ENCODE assay signal across 3 cellular contexts in genomic region chr7:50125766-50126165, GRCh38.
TF ChIP-seq lines count a peak whose summit lies in the region.

No MANE protein-coding gene starts in this region.

TF ChIP-seq in A549, 52 proteins besides CTCF, POLR2A, EP300 and RAD21 (continues in another document):
- TF ChIP-seq GATA3 (IDR thresholded peaks at IDR 0.05; ENCODE audit: borderline replicate concordance), result no peak
- no peak for TF ChIP-seq HMGXB4 (CRISPR knock-in tag; IDR thresholded peaks at IDR 0.05; ENCODE audit: borderline replicate concordance)
- no peak for TF ChIP-seq MAZ (IDR thresholded peaks at IDR 0.05; ENCODE audit: borderline replicate concordance, low read depth, low read length)
- no peak for TF ChIP-seq JUNB (IDR thresholded peaks at IDR 0.05)
- TF ChIP-seq HDAC2 (IDR thresholded peaks at IDR 0.05), result no peak
- TF ChIP-seq RNF2 (IDR thresholded peaks at IDR 0.05; ENCODE audit: borderline replicate concordance, low read depth), result no peak
- TF ChIP-seq ATOH8 (CRISPR knock-in tag; IDR thresholded peaks at IDR 0.05; ENCODE audit: low read depth), result no peak
- TF ChIP-seq REST (IDR thresholded peaks at IDR 0.05), result no peak
- TF ChIP-seq RFX5 (IDR thresholded peaks at IDR 0.05), result no peak
- no peak for TF ChIP-seq NPAS2 (CRISPR knock-in tag; IDR thresholded peaks at IDR 0.05; ENCODE audit: borderline replicate concordance)
- no peak for TF ChIP-seq HES2 (IDR thresholded peaks at IDR 0.05)

TF ChIP-seq in GM12878, 131 proteins besides CTCF, POLR2A, EP300 and RAD21:
- TF ChIP-seq ZBTB11 (CRISPR knock-in tag; IDR thresholded peaks at IDR 0.05) (no peak), NFXL1 (IDR thresholded peaks at IDR 0.05; ENCODE audit: borderline replicate concordance) (no peak), HDGF (IDR thresholded peaks at IDR 0.05) (no peak), TARDBP (IDR thresholded peaks at IDR 0.05; ENCODE audit: borderline replicate concordance) (no peak), IKZF2 (IDR thresholded peaks at IDR 0.05) (no peak), NR2C2 (IDR thresholded peaks at IDR 0.05; ENCODE audit: borderline replicate concordance, control insufficient read depth, insufficient read length, low read depth) (no peak), HSF1 (IDR thresholded peaks at IDR 0.05; ENCODE audit: low read depth, low read length) (no peak)

TF ChIP-seq in endothelial cell of umbilical vein, 7 proteins besides CTCF, POLR2A, EP300 and RAD21:
- TF ChIP-seq EZH2 (IDR thresholded peaks at IDR 0.05; ENCODE audit: borderline replicate concordance, low read depth, low read length, severe bottlenecking) (no peak), JUN (IDR thresholded peaks at IDR 0.05; ENCODE audit: borderline replicate concordance, insufficient read depth, insufficient read length, low read depth) (no peak), MYC (IDR thresholded peaks at IDR 0.05; ENCODE audit: low read depth, low read length) (no peak), FOS (IDR thresholded peaks at IDR 0.05; ENCODE audit: borderline replicate concordance, insufficient read depth, low read length) (no peak), GATA2 (IDR thresholded peaks at IDR 0.05; ENCODE audit: insufficient read depth, insufficient read length, low read depth, low read length) (no peak), MAX (IDR thresholded peaks at IDR 0.05; ENCODE audit: insufficient read depth, insufficient read length) (no peak), POLR2AphosphoS5 (IDR thresholded peaks at IDR 0.05; ENCODE audit: insufficient read depth, low read depth, low read length) (no peak)
